In the genomic region with DNA sequence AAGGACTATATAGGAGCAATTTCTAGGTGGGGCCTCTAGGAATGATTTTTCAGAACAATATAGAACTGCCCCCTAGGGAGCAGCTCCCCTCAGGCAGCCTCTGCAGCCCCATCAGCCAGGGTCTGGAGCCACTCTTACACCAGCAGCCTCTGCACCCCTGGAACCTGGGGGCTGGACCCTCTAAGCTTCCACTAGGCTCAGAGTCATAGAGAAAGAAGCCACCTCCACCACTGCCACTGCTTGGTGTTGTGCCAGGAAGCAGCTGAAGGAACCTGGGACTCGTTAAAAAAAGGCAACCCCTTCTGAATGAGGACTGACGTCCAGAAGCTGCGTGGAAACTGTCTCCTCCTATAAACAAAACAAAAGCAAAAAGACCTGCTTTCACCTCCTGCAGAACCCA, we compare ENCODE assay signal across 17 cellular contexts.
DNase-seq lines count a peak whose midpoint lies in the region; TF ChIP-seq lines count a peak whose summit lies in the region.
"Had no signal": no experiment of that assay in that cellular context is flagged by ENCODE, and none has a peak within 500 bp of the region (broad histone marks: within the 10 kb centered on the region; RNA-seq: fewer than 3 reads in every experiment).

No MANE protein-coding gene starts in this region.

- intact Hi-C loops in posterior vena cava (cut with DNase I) = no loop called here

- H3K9me3 ChIP-seq in BLaER1 = peaks cover 23% of the 10 kb centered on the region
- H3K9me3 ChIP-seq: MG63 had no signal

- DNase-seq in NB4 (ENCODE audit: low read depth) (peak; percentile 27), islet precursor cell (peak; percentile 47), posterior vena cava (ENCODE audit: low spot score) (peak; percentile 51), NAMALWA (ENCODE audit: low spot score) (no peak), anterior cingulate cortex (lab: John Stamatoyannopoulos, UW) (no peak), COR-L47 (lab: John Stamatoyannopoulos, UW) (no peak), H7 (no peak)
- DNase-seq: CD4-positive, alpha-beta T cell; GOT3; HFFc6; KG1; MG63; NCI-H1105 treated with DMSO at 0.1 percent for 48 hours; NCI-H187; NCI-H510A treated with DMSO at 0.1 percent for 48 hours; SHP77 treated with DMSO at 0.1 percent for 48 hours had no signal

- TF ChIP-seq POLR2A in NB4 (IDR thresholded peaks at IDR 0.05; ENCODE audit: extremely low read depth, insufficient read length) = no peak

- H3K4me3 ChIP-seq in BLaER1 (no peak overlapping the region), NB4 (ENCODE audit: low read depth, low read length) (no peak overlapping the region), H7 (ENCODE audit: insufficient read depth, low read depth, low read length) (no peak overlapping the region)
- H3K4me3 ChIP-seq: MG63 had no signal

- H3K27me3 ChIP-seq in BLaER1 (no peaks in the 10 kb centered on the region), H7 (ENCODE audit: control insufficient read depth, insufficient read depth, low read length) (no peaks in the 10 kb centered on the region)
- H3K27me3 ChIP-seq: MG63 had no signal

- H3K36me3 ChIP-seq in BLaER1 = no peaks in the 10 kb centered on the region
- no peaks in the 10 kb centered on the region for H3K36me3 ChIP-seq in H7 (replicated peaks; ENCODE audit: control insufficient read depth, insufficient read depth, low read length)
- H3K36me3 ChIP-seq: MG63 had no signal

- no peak overlapping the region for H3K9ac ChIP-seq in BLaER1

- H3K27ac ChIP-seq in BLaER1 = no peak overlapping the region

- peak overlapping the region; percentile 7; the same call in 1 of the 2 replicates for H3K4me2 ChIP-seq in BLaER1

- H4K20me1 ChIP-seq in BLaER1 = no peaks in the 10 kb centered on the region

- no peak for TF ChIP-seq CTCF in NB4 (IDR thresholded peaks at IDR 0.05; ENCODE audit: low read depth, low read length)

- H3K4me1 ChIP-seq in BLaER1 = peaks cover 55% of the 10 kb centered on the region

Comparison
In these comparisons a context has a peak if more than half of its experiments do, and no peak if none do; other contexts are left out.
1. DNase-seq: peak in NB4 (single experiment), islet precursor cell (single experiment) and posterior vena cava (single experiment); none in NAMALWA (single experiment), anterior cingulate cortex (0 of 58), COR-L47 (single experiment) and H7 (single experiment).